Comparison of ENCODE assay signal across 8 cellular contexts in the genomic region with DNA sequence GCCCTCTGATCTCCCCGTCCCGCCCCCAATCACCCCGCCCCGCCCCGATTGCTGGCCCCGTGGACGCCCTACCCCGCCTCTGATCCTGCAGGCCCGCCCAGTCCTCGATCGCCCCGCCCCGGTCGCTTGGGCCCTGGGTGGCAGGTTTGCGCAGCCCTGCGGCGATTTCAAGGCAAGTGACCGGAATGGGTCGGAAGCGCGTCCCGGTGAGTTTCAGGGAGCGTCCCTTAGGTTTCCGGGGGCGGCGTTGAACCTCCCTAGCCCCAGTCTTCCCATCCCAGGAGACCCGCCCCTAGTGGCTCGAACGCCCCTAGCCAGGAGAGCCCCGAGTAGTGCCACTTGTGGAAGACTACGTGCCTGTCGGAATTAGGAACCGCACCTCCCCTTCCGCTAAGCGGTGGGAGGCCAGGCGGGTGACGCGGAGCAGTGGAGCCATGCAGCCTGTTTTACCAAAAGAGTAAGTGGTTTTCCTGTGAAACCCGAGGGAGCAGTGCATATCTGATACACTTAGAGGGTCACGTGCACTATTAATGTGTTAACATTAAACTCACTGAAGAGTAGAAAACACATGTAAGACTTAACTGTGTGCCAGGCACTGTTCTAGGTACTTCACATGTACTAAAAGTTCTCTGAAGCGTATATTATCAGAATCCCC. TPM values are rescaled to one million over a fixed set of nuclear protein-coding genes. Genes with fewer than 3 reads are reported as not detected.
A peak's percentile ranks its signal among the peaks of the same experiment; 100 is the strongest.
DNase-seq lines count a peak whose midpoint lies in the region; ATAC-seq and TF ChIP-seq lines count a peak whose summit lies in the region.

No MANE protein-coding gene starts in this region.

- H3K36me3 Mint-ChIP-seq in neural crest cell (ENCODE audit: low read depth): no peaks in the 10 kb centered on the region

- POLR2A ChIA-PET in RWPE1 (lab: Yijun Ruan, JAX; ENCODE audit: low non-redundant PET): no interaction called here

- DNase-seq in DMS79 treated with DMSO at 0.1 percent for 48 hours (lab: John Stamatoyannopoulos, UW) (peak; percentile 12), RWPE1 (ENCODE audit: low spot score) (peak; percentile 97), fibroblast of the conjunctiva (ENCODE audit: low read depth) (peak; percentile 60), neural crest cell (ENCODE audit: low read depth, low spot score) (peak; percentile 64)
- DNase-seq in activated T-helper 9 cell treated with anti-CD3 and anti-CD28 coated beads, Interleukin-2, amount 50 U/mL, for 16 hours (ENCODE audit: low read depth): peak; percentile 83

- TF ChIP-seq RAD21 in Ishikawa (IDR thresholded peaks at IDR 0.05; ENCODE audit: low read depth): no peak

- H3K9me3 ChIP-seq in stomach smooth muscle (ENCODE audit: control insufficient read depth in 2 of 2, low read length in 2 of 2): no peaks in the 10 kb centered on the region

- H3K27me3 Mint-ChIP-seq in neural crest cell (ENCODE audit: low read depth): peaks cover 45% of the 10 kb centered on the region

- peak overlapping the region; percentile 83 for H3K4me3 Mint-ChIP-seq in neural crest cell

- no peaks in the 10 kb centered on the region for H3K27me3 ChIP-seq in stomach smooth muscle (ENCODE audit: control insufficient read depth in 1 of 2, insufficient read depth in 2 of 2, low read length in 2 of 2)

- H3K9me3 Mint-ChIP-seq in neural crest cell: no peaks in the 10 kb centered on the region

- H3K4me1 Mint-ChIP-seq in neural crest cell: peaks cover 11% of the 10 kb centered on the region

- TF ChIP-seq CTCF in RWPE1 (conservative IDR thresholded peaks at IDR 0.05; ENCODE audit: low read depth): 0 out of 2 replicates have a peak, but pooled peaks have one; percentile 14
- TF ChIP-seq CTCF in neural crest cell (conservative IDR thresholded peaks at IDR 0.05): peak; percentile 47

- peak; percentile 84 for ATAC-seq in GM21529 (IDR thresholded peaks at IDR 0.05; ENCODE audit: unreplicated experiment)

- peak overlapping the region; percentile 64 to 66 for H3K9ac ChIP-seq in stomach smooth muscle (ENCODE audit: low read length in 2 of 2)

- no peaks in the 10 kb centered on the region for H3K36me3 ChIP-seq in stomach smooth muscle (ENCODE audit: control insufficient read depth in 2 of 2, insufficient read depth in 2 of 2, low read length in 2 of 2)

- 0 out of 2 replicates have a peak, but pooled peaks have one; percentile 9 for TF ChIP-seq EP300 in Ishikawa (IDR thresholded peaks at IDR 0.05; ENCODE audit: borderline replicate concordance)

- H3K4me1 ChIP-seq in stomach smooth muscle (ENCODE audit: control insufficient read depth, insufficient read depth, low read length): peaks cover 3% of the 10 kb centered on the region

- H3K27ac ChIP-seq in RWPE1 (peak overlapping the region; percentile 41), stomach smooth muscle (ENCODE audit: low read length) (no peak overlapping the region)

- peak overlapping the region; percentile 87 to 93 for H3K4me3 ChIP-seq in stomach smooth muscle (ENCODE audit: low read length in 2 of 2)

- CTCF ChIA-PET in RWPE1 (lab: Yijun Ruan, JAX): interaction anchor here (0.7 kb wide), 1 partner anchor 591 kb away, joined by 3 read pairs; no protein-coding TSS in a partner anchor

- H3K27ac Mint-ChIP-seq in neural crest cell (ENCODE audit: unreplicated experiment): no peak overlapping the region

TF ChIP-seq in Ishikawa, 13 proteins besides CTCF, POLR2A, EP300 and RAD21:
- TF ChIP-seq, protein P1, sequence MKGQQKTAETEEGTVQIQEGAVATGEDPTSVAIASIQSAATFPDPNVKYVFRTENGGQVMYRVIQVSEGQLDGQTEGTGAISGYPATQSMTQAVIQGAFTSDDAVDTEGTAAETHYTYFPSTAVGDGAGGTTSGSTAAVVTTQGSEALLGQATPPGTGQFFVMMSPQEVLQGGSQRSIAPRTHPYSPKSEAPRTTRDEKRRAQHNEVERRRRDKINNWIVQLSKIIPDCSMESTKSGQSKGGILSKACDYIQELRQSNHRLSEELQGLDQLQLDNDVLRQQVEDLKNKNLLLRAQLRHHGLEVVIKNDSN (IDR thresholded peaks at IDR 0.05): peak; percentile 69
- TF ChIP-seq TCF12 (IDR thresholded peaks at IDR 0.05; ENCODE audit: low read depth) (0 out of 2 replicates have a peak, but pooled peaks have one; percentile 8), EGR1 (IDR thresholded peaks at IDR 0.05) (no peak), TAF1 (IDR thresholded peaks at IDR 0.05; ENCODE audit: low read depth) (peak; percentile 61), YY1 (IDR thresholded peaks at IDR 0.05; ENCODE audit: low read depth) (no peak)
- TF ChIP-seq, protein P2, sequence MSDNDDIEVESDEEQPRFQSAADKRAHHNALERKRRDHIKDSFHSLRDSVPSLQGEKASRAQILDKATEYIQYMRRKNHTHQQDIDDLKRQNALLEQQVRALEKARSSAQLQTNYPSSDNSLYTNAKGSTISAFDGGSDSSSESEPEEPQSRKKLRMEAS (IDR thresholded peaks at IDR 0.05): peak; percentile 56

RNA-seq across cellular contexts. Expression of a gene that starts 0.3 kb away (rescaled TPM):
- 0.21 and 0.25 TPM in 2 replicates for total RNA-seq in neural crest cell

Comparison
In these comparisons a context has a peak if more than half of its experiments do, and no peak if none do; other contexts are left out.
1. DNase-seq: peak in every context shown above with its lines; median percentile 97 in RWPE1; 83 in activated T-helper 9 cell treated with anti-CD3 and anti-CD28 coated beads, Interleukin-2, amount 50 U/mL, for 16 hours; 64 in neural crest cell; 60 in fibroblast of the conjunctiva; 12 in DMS79 treated with DMSO at 0.1 percent for 48 hours.